ENCODE assay signal across 1 cellular context in the genomic region with DNA sequence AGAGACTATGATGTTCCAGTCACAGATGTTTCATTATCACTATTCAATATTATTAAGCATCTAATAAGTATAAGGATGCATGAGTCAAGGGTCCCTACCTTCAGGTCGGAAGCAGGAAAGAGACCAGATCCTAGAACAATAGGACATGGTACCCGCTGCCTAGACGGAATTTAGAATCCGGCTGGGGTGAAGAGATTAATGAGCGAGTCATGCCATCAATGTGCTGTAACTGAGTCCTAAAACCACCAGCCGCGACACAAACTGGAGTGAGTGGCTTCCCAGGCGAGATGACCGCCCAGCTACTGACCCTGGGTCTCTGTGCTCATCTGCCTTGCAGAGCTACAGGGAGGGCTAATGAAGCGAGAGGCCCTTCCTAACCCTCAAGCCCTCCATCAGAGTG.
TF ChIP-seq lines count a peak whose summit lies in the region.

No MANE protein-coding gene starts in this region.

TF ChIP-seq in endothelial cell of umbilical vein, 7 proteins besides CTCF, POLR2A, EP300 and RAD21:
- TF ChIP-seq MYC (IDR thresholded peaks at IDR 0.05; ENCODE audit: low read depth, low read length), result no peak
- TF ChIP-seq, protein P1, sequence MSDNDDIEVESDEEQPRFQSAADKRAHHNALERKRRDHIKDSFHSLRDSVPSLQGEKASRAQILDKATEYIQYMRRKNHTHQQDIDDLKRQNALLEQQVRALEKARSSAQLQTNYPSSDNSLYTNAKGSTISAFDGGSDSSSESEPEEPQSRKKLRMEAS (IDR thresholded peaks at IDR 0.05; ENCODE audit: insufficient read depth, insufficient read length), result no peak
- peak; percentile 63 for TF ChIP-seq GATA2 (IDR thresholded peaks at IDR 0.05; ENCODE audit: insufficient read depth, insufficient read length, low read depth, low read length)
- TF ChIP-seq EZH2 (IDR thresholded peaks at IDR 0.05; ENCODE audit: borderline replicate concordance, low read depth, low read length, severe bottlenecking), result no peak
- TF ChIP-seq POLR2AphosphoS5 (IDR thresholded peaks at IDR 0.05; ENCODE audit: insufficient read depth, low read depth, low read length), result no peak
- TF ChIP-seq JUN (IDR thresholded peaks at IDR 0.05; ENCODE audit: borderline replicate concordance, insufficient read depth, insufficient read length, low read depth), result peak; percentile 19
- TF ChIP-seq FOS (IDR thresholded peaks at IDR 0.05; ENCODE audit: borderline replicate concordance, insufficient read depth, low read length), result peak; percentile 73
TF ChIP-seq in endothelial cell of umbilical vein: peak in this region for 3.
